Comparison of ENCODE assay signal across 9 cellular contexts in genomic region chr10:26781797-26782196, GRCh38.
DNase-seq lines count a peak whose midpoint lies in the region; ATAC-seq and TF ChIP-seq lines count a peak whose summit lies in the region.
"Had no signal": no experiment of that assay in that cellular context is flagged by ENCODE, and none has a peak within 500 bp of the region (broad histone marks: within the 10 kb centered on the region; RNA-seq: fewer than 3 reads in every experiment).

No MANE protein-coding gene starts in this region.

- no peaks in the 10 kb centered on the region for H3K9me3 ChIP-seq in CD4-positive, alpha-beta T cell (ENCODE audit: control insufficient read depth, low read length)
- H3K9me3 ChIP-seq in A673 (ENCODE audit: low read depth, low read length, poor library complexity, severe bottlenecking), result no peaks in the 10 kb centered on the region

- H3K36me3 Mint-ChIP-seq in CD4-positive, alpha-beta T cell (ENCODE audit: low read depth), result peaks cover 36% of the 10 kb centered on the region
- H3K36me3 Mint-ChIP-seq in WTC11 (no peaks in the 10 kb centered on the region; the same call in 1 of the 2 replicates), memory B cell (peaks cover 14% of the 10 kb centered on the region)

- no peaks in the 10 kb centered on the region for H3K27me3 Mint-ChIP-seq in CD4-positive, alpha-beta T cell
- no peaks in the 10 kb centered on the region for H3K27me3 Mint-ChIP-seq in WTC11 (ENCODE audit: low read depth)
- no peaks in the 10 kb centered on the region for H3K27me3 Mint-ChIP-seq in memory B cell

- H3K4me1 ChIP-seq in A673 (ENCODE audit: insufficient read depth, low read length, poor library complexity, severe bottlenecking), result no peaks in the 10 kb centered on the region

- intact Hi-C loops in CD4-positive, alpha-beta T cell (cut with DNase I, micrococcal nuclease), result no loop called here
- intact Hi-C loops in A673 (cut with micrococcal nuclease; ENCODE audit: unreplicated experiment) (no loop called here), cardiac septum (cut with DNase I) (no loop called here)

- no peak for TF ChIP-seq CTCF in CD4-positive, alpha-beta T cell (IDR thresholded peaks at IDR 0.05)
- TF ChIP-seq CTCF in WTC11 (IDR thresholded peaks at IDR 0.05), result no peak
- no peak for TF ChIP-seq CTCF in A673 (conservative IDR thresholded peaks at IDR 0.05; ENCODE audit: low read depth, low read length)

- H3K4me3 Mint-ChIP-seq in CD4-positive, alpha-beta T cell, result no peak overlapping the region
- no peak overlapping the region for H3K4me3 Mint-ChIP-seq in WTC11
- H3K4me3 Mint-ChIP-seq in memory B cell, result peak overlapping the region; percentile 61

- H3K4me3 ChIP-seq in A673 (ENCODE audit: low read depth, low read length, poor library complexity, severe bottlenecking), result no peak overlapping the region

- CTCF ChIA-PET in CD4-positive, alpha-beta T cell (lab: Charles Lee), result no interaction called here
- CTCF ChIA-PET in WTC11 (lab: Charles Lee) (interaction anchor here (1.1 to 1.4 kb wide), 2 partner anchors 56 to 95 kb away, joined by 3 to 7 read pairs; no protein-coding TSS in a partner anchor), A673 (lab: Charles Lee) (no interaction called here)

- H3K4me1 Mint-ChIP-seq in CD4-positive, alpha-beta T cell (ENCODE audit: low read depth), result peaks cover 96% of the 10 kb centered on the region
- H3K4me1 Mint-ChIP-seq in WTC11, result peaks cover 51% of the 10 kb centered on the region
- H3K4me1 Mint-ChIP-seq in memory B cell, result peaks cover 66% of the 10 kb centered on the region

- POLR2A ChIA-PET in CD4-positive, alpha-beta T cell (lab: Charles Lee), result interaction anchor here (0.9 to 1.1 kb wide), 2 partner anchors 12 to 23 kb away, joined by 3 read pairs; no protein-coding TSS in a partner anchor
- POLR2A ChIA-PET in WTC11 (lab: Charles Lee), result interaction anchor here (1.1 kb wide), 1 partner anchor 24 kb away, joined by 3 read pairs; no protein-coding TSS in a partner anchor
- POLR2A ChIA-PET in A673 (lab: Charles Lee; ENCODE audit: low non-redundant PET), result no interaction called here

- no peak overlapping the region for H3K27ac ChIP-seq in CD4-positive, alpha-beta T cell (ENCODE audit: low read depth, low read length)
- no peak overlapping the region for H3K27ac ChIP-seq in A673 (ENCODE audit: low read depth, low read length, poor library complexity, severe bottlenecking)

- no peak for DNase-seq in CD4-positive, alpha-beta T cell
- DNase-seq in WTC11 (ENCODE audit: low spot score) (no peak), memory B cell (ENCODE audit: low spot score in 2 of 2) (no peak), GF-D8 (lab: John Stamatoyannopoulos, UW) (no peak), A673 (ENCODE audit: low spot score) (no peak), cardiac septum (ENCODE audit: low spot score) (no peak), anterior cingulate cortex (lab: John Stamatoyannopoulos, UW) (no peak)
- DNase-seq: NK-92 treated with Interleukin-12 subunit alpha and Interleukin-12 subunit beta, amount 100 ng/mL, for 24 hours had no signal

- BruUV-seq in A673 (replicated peaks; lab: Mats Ljungman, UMichigan), result no TSS peak

- ATAC-seq in CD4-positive, alpha-beta T cell (ENCODE audit: poor library complexity), result no peak
- peak; percentile 2 for ATAC-seq in HG02588 (IDR thresholded peaks at IDR 0.05; ENCODE audit: unreplicated experiment)
- ATAC-seq in WTC11, result no peak
- ATAC-seq in memory B cell (ENCODE audit: low read depth), result peak; percentile 2

- no peaks in the 10 kb centered on the region for H3K9me3 Mint-ChIP-seq in CD4-positive, alpha-beta T cell
- H3K9me3 Mint-ChIP-seq in WTC11, result peaks cover 7% of the 10 kb centered on the region
- H3K9me3 Mint-ChIP-seq in memory B cell, result no peaks in the 10 kb centered on the region

- no peaks in the 10 kb centered on the region for H3K36me3 ChIP-seq in A673 (ENCODE audit: insufficient read depth, low read length, poor library complexity, severe bottlenecking)

- peak overlapping the region; percentile 21 for H3K27ac Mint-ChIP-seq in CD4-positive, alpha-beta T cell
- H3K27ac Mint-ChIP-seq in WTC11 (peak overlapping the region; percentile 89), memory B cell (peak overlapping the region; percentile 87)

- H3K27me3 ChIP-seq in CD4-positive, alpha-beta T cell (ENCODE audit: control insufficient read depth, insufficient read depth, low read length), result no peaks in the 10 kb centered on the region
- no peaks in the 10 kb centered on the region for H3K27me3 ChIP-seq in A673 (replicated peaks; ENCODE audit: insufficient read depth, low read depth, low read length, poor library complexity)

TF ChIP-seq in WTC11, 78 proteins besides CTCF, POLR2A, EP300 and RAD21 (continues in another document):
- TF ChIP-seq ATF3 (CRISPR knock-in tag; conservative IDR thresholded peaks at IDR 0.05), result no peak
- TF ChIP-seq ZSCAN18 (CRISPR knock-in tag; IDR thresholded peaks at IDR 0.05), result no peak
- TF ChIP-seq ZBTB21 (CRISPR knock-in tag; IDR thresholded peaks at IDR 0.05; ENCODE audit: borderline replicate concordance), result no peak
- no peak for TF ChIP-seq NR3C1 (CRISPR knock-in tag; conservative IDR thresholded peaks at IDR 0.05; ENCODE audit: low read depth)
- no peak for TF ChIP-seq PRRX2 (CRISPR knock-in tag; IDR thresholded peaks at IDR 0.05)
- TF ChIP-seq HMGXB4 (CRISPR knock-in tag; IDR thresholded peaks at IDR 0.05), result no peak
- TF ChIP-seq MXD4 (CRISPR knock-in tag; IDR thresholded peaks at IDR 0.05; ENCODE audit: borderline replicate concordance), result no peak
- no peak for TF ChIP-seq CBFB (CRISPR knock-in tag; IDR thresholded peaks at IDR 0.05; ENCODE audit: low read depth)
- TF ChIP-seq IRF2 (CRISPR knock-in tag; IDR thresholded peaks at IDR 0.05; ENCODE audit: borderline replicate concordance, low read depth), result no peak
- TF ChIP-seq STAT6 (CRISPR knock-in tag; conservative IDR thresholded peaks at IDR 0.05; ENCODE audit: low read depth), result no peak
- no peak for TF ChIP-seq TEAD4 (CRISPR knock-in tag; IDR thresholded peaks at IDR 0.05)
- no peak for TF ChIP-seq E2F5 (CRISPR knock-in tag; IDR thresholded peaks at IDR 0.05)
- TF ChIP-seq CREM (CRISPR knock-in tag; IDR thresholded peaks at IDR 0.05), result no peak

Comparison
In these comparisons a context has a peak if more than half of its experiments do, and no peak if none do; other contexts are left out.
1. ATAC-seq: peak in HG02588 (single experiment) and memory B cell (single experiment); none in CD4-positive, alpha-beta T cell (single experiment) and WTC11 (single experiment).
2. H3K27ac Mint-ChIP-seq: peak in every context shown above with its lines; median percentile 89 in WTC11; 87 in memory B cell; 21 in CD4-positive, alpha-beta T cell.